In the genomic region with DNA sequence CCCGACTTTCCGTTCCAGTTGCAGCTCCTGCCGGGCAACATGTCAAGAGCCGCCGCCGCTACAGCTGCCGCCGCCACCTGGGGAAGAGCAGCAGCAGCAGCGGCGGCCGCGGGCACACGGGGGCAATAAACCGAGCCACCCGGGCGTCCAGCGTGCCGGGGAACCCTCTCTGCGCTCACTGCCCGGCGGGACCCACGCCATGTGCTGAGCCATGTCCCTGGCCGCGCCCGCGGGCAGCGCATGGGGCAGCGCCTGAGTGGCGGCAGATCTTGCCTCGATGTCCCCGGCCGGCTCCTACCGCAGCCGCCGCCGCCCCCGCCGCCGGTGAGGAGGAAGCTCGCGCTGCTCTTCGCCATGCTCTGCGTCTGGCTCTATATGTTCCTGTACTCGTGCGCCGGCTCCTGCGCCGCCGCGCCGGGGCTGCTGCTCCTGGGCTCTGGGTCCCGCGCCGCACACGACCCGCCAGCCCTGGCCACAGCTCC, we compare ENCODE assay signal across 8 cellular contexts. TPM values are rescaled to one million over a fixed set of nuclear protein-coding genes. Genes with fewer than 3 reads are reported as not detected.
DNase-seq lines count a peak whose midpoint lies in the region; ATAC-seq and TF ChIP-seq lines count a peak whose summit lies in the region.

No MANE protein-coding gene starts in this region.

- H3K79me2 ChIP-seq in neural progenitor cell (ENCODE audit: low read depth): peaks cover 51% of the 10 kb centered on the region

- H3K9me3 ChIP-seq in neural progenitor cell (ENCODE audit: low read depth): no peaks in the 10 kb centered on the region

- DNase-seq in T1000 (lab: John Stamatoyannopoulos, UW) (peak; percentile 32), epithelial cell of proximal tubule (ENCODE audit: low read depth) (no peak), neural progenitor cell (ENCODE audit: low spot score) (peak; percentile 66), middle frontal gyrus (ENCODE audit: extremely low spot score, low spot score) (no peak), NCI-H510A treated with DMSO at 0.1 percent for 48 hours (lab: John Stamatoyannopoulos, UW) (no peak), dermis blood vessel endothelial cell (no peak)

- no peak overlapping the region for H3K27ac Mint-ChIP-seq in neural progenitor cell

- peak overlapping the region; percentile 97 for H3K4me2 ChIP-seq in neural progenitor cell

- H3K36me3 ChIP-seq in neural progenitor cell: no peaks in the 10 kb centered on the region

- no peaks in the 10 kb centered on the region for H3K9me3 Mint-ChIP-seq in neural progenitor cell

- H3K9ac ChIP-seq in neural progenitor cell: no peak overlapping the region

- peaks cover 88% of the 10 kb centered on the region for H3K27me3 ChIP-seq in neural progenitor cell

- peaks cover 40% of the 10 kb centered on the region for H3F3A ChIP-seq in neural progenitor cell (ENCODE audit: low read depth)

- H3K27me3 Mint-ChIP-seq in neural progenitor cell (ENCODE audit: insufficient read depth, low read depth): peaks cover 43% of the 10 kb centered on the region

- H3K4me3 ChIP-seq in GM12875 (ENCODE audit: low read depth, low read length) (peak overlapping the region; percentile 76), epithelial cell of proximal tubule (ENCODE audit: low read depth, low read length) (peak overlapping the region; percentile 50), neural progenitor cell (peak overlapping the region; percentile 75)

- H3K27ac ChIP-seq in neural progenitor cell: no peak overlapping the region

- H3K4me1 ChIP-seq in neural progenitor cell: peaks cover 34% of the 10 kb centered on the region

- peaks cover 68% of the 10 kb centered on the region for H4K20me1 ChIP-seq in neural progenitor cell (ENCODE audit: low read depth)

- peaks cover 57% of the 10 kb centered on the region for H3K4me1 Mint-ChIP-seq in neural progenitor cell

- peak; percentile 5 for ATAC-seq in HG02885 (IDR thresholded peaks at IDR 0.05; ENCODE audit: poor library complexity, unreplicated experiment)

- H2AFZ ChIP-seq in neural progenitor cell (replicated peaks): peak overlapping the region; percentile 5

- no peaks in the 10 kb centered on the region for H3K36me3 Mint-ChIP-seq in neural progenitor cell

- peak overlapping the region; percentile 91 for H3K4me3 Mint-ChIP-seq in neural progenitor cell

- TF ChIP-seq CTCF in GM12875 (IDR thresholded peaks at IDR 0.05; ENCODE audit: borderline replicate concordance, insufficient read depth, low read depth, low read length): no peak
- TF ChIP-seq CTCF in epithelial cell of proximal tubule (conservative IDR thresholded peaks at IDR 0.05; ENCODE audit: low read depth, low read length): no peak
- TF ChIP-seq CTCF in neural progenitor cell (IDR thresholded peaks at IDR 0.05): peak; percentile 39

RNA-seq across cellular contexts. Expression of a gene that starts 0.4 kb away (rescaled TPM):
- total RNA-seq in epithelial cell of proximal tubule (2.1 and 5.4 TPM in 2 replicates), neural progenitor cell (ENCODE audit: low replicate concordance) (21.2 and 21.5 TPM in 2 replicates), dermis blood vessel endothelial cell (0.28 and 1.4 TPM in 2 replicates)

Comparison
In these comparisons a context has a peak if more than half of its experiments do, and no peak if none do; other contexts are left out.
1. DNase-seq: peak in T1000 (single experiment) and neural progenitor cell (single experiment); none in epithelial cell of proximal tubule (single experiment), middle frontal gyrus (single experiment), NCI-H510A treated with DMSO at 0.1 percent for 48 hours (single experiment) and dermis blood vessel endothelial cell (single experiment).
2. Peak in every context shown above with its lines, with median percentiles within 50 percentile points of each other: H3K4me3 ChIP-seq.